27 cellular contexts compared by ENCODE assay signal in genomic region chr10:47088656-47089354, GRCh38.
"Had no signal": no experiment of that assay in that cellular context is flagged by ENCODE, and none has a peak within 500 bp of the region (broad histone marks: within the 10 kb centered on the region; RNA-seq: fewer than 3 reads in every experiment).

No MANE protein-coding gene starts in this region.

- H3K27me3 Mint-ChIP-seq: activated naive CD8-positive, alpha-beta T cell; stimulated activated naive CD8-positive, alpha-beta T cell treated with anti-CD3 and anti-CD28 coated beads, Interleukin-15, Interleukin-2, amounts not matched to agents 100 ng/mL and 50 ng/mL, for 24 hours had no signal

- H3K4me3 ChIP-seq: adrenal gland, ovary, prostate gland, sigmoid colon, uterus had no signal

- H3K9me3 ChIP-seq: adrenal gland, ovary, prostate gland, sigmoid colon, uterus had no signal

- H3K27me3 ChIP-seq: adrenal gland, brain microvascular endothelial cell, ovary, sigmoid colon, uterus had no signal

- ATAC-seq: activated CD4-positive, CD25-positive, alpha-beta regulatory T cell treated with anti-CD3 and anti-CD28 coated beads, Interleukin-2, amount 50 U/mL, for 24 hours; left lobe of liver; stimulated activated effector memory CD8-positive, alpha-beta T cell treated with anti-CD3 and anti-CD28 coated beads, Interleukin-12 subunit alpha, Interleukin-12 subunit beta, amount 100 ng/mL, for 72 hours had no signal

- H3K9me3 Mint-ChIP-seq: dendritic cell treated with granulocyte-macrophage colony-stimulating factor and Interleukin-4, amounts not matched to agents 40 ng/mL and 50 ng/mL, for 4 days; endodermal cell; stimulated activated effector memory CD8-positive, alpha-beta T cell treated with anti-CD3 and anti-CD28 coated beads, Interleukin-12 subunit alpha, Interleukin-12 subunit beta, amount 100 ng/mL, for 72 hours; stimulated activated naive CD8-positive, alpha-beta T cell treated with anti-CD3 and anti-CD28 coated beads, Interleukin-15, Interleukin-2, amounts not matched to agents 100 ng/mL and 50 ng/mL, for 24 hours; T-helper 1 cell treated with Interleukin-12 subunit alpha and Interleukin-12 subunit beta and Interleukin-4 antibody, amounts not matched to agents 30 μg/mL and 1 μg/mL, for 36 hours had no signal

- H3K4me1 Mint-ChIP-seq: naive B cell; stimulated activated effector memory CD8-positive, alpha-beta T cell treated with anti-CD3 and anti-CD28 coated beads, Interleukin-12 subunit alpha, Interleukin-12 subunit beta, amount 100 ng/mL, for 72 hours had no signal

- DNase-seq: activated CD4-positive, alpha-beta T cell treated with anti-CD3 and anti-CD28 coated beads for 48 hours; activated CD4-positive, alpha-beta T cell treated with anti-CD3 and anti-CD28 coated beads, Interleukin-2, amount 50 U/mL, for 48 hours; activated effector memory CD4-positive, alpha-beta T cell treated with Interleukin-2 at 50 U/mL for 16 hours; activated naive CD4-positive, alpha-beta T cell treated with Interleukin-2 at 50 U/mL for 16 hours; brain microvascular endothelial cell; endodermal cell; kidney glomerular epithelial cell; naive B cell; nephron progenitor cell; ovary; retina; sigmoid colon; small intestine; stimulated activated CD4-positive, alpha-beta T cell treated with anti-CD3 and anti-CD28 coated beads, Interleukin-4, amount 100 ng/mL, for 24 hours; T-helper 9 cell; uterus; WERI-Rb-1 had no signal

- H3K4me1 ChIP-seq: adrenal gland, prostate gland, sigmoid colon, uterus had no signal

- H3K27ac Mint-ChIP-seq: dendritic cell treated with granulocyte-macrophage colony-stimulating factor and Interleukin-4, amounts not matched to agents 40 ng/mL and 50 ng/mL, for 4 days; endodermal cell; naive B cell; nephron progenitor cell; stimulated activated effector memory CD8-positive, alpha-beta T cell treated with anti-CD3 and anti-CD28 coated beads, Interleukin-12 subunit alpha, Interleukin-12 subunit beta, amount 100 ng/mL, for 72 hours; stimulated activated naive CD8-positive, alpha-beta T cell treated with anti-CD3 and anti-CD28 coated beads, Interleukin-15, Interleukin-2, amounts not matched to agents 100 ng/mL and 50 ng/mL, for 24 hours; T-helper 1 cell treated with Interleukin-12 subunit alpha and Interleukin-12 subunit beta and Interleukin-4 antibody, amounts not matched to agents 30 μg/mL and 1 μg/mL, for 36 hours; type B pancreatic cell had no signal

- H3K4me3 Mint-ChIP-seq: activated naive CD8-positive, alpha-beta T cell; dendritic cell treated with granulocyte-macrophage colony-stimulating factor and Interleukin-4, amounts not matched to agents 40 ng/mL and 50 ng/mL, for 4 days; endodermal cell; nephron progenitor cell; stimulated activated effector memory CD8-positive, alpha-beta T cell treated with anti-CD3 and anti-CD28 coated beads, Interleukin-12 subunit alpha, Interleukin-12 subunit beta, amount 100 ng/mL, for 72 hours; stimulated activated naive CD8-positive, alpha-beta T cell treated with anti-CD3 and anti-CD28 coated beads, Interleukin-15, Interleukin-2, amounts not matched to agents 100 ng/mL and 50 ng/mL, for 24 hours; T-helper 1 cell treated with Interleukin-12 subunit alpha and Interleukin-12 subunit beta and Interleukin-4 antibody, amounts not matched to agents 30 μg/mL and 1 μg/mL, for 36 hours; type B pancreatic cell had no signal

- H3K36me3 ChIP-seq: adrenal gland, brain microvascular endothelial cell, ovary, prostate gland, sigmoid colon, uterus, WERI-Rb-1 had no signal

- H3K27ac ChIP-seq: adrenal gland, brain microvascular endothelial cell, ovary, prostate gland, sigmoid colon, uterus, WERI-Rb-1 had no signal

- H3K36me3 Mint-ChIP-seq: activated naive CD8-positive, alpha-beta T cell; naive B cell; stimulated activated effector memory CD8-positive, alpha-beta T cell treated with anti-CD3 and anti-CD28 coated beads, Interleukin-12 subunit alpha, Interleukin-12 subunit beta, amount 100 ng/mL, for 72 hours; type B pancreatic cell had no signal
